ENCODE assay signal across 1 cellular context in the genomic region with DNA sequence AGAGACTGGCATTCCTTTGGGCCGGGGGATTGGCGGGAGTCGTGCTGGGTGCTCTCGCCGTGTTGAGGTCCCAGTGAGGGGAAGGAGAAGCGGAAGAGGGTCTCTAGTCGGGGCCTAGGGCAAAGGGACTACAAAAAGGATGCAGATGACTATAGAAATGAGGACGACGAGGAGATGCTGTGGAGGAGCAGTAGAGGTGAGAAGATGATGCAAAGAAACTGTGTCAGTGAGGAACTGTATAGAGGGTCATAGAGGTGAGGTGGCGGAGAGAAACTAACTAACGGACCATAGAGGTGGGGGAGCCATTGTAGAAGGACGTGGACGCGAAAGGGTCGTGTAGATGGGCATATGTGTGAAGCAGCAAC.
TF ChIP-seq lines count a peak whose summit lies in the region.

No MANE protein-coding gene starts in this region.

TF ChIP-seq in HEK293, 187 proteins besides CTCF, POLR2A, EP300 and RAD21 (continued from another document):
- TF ChIP-seq, protein P1, sequence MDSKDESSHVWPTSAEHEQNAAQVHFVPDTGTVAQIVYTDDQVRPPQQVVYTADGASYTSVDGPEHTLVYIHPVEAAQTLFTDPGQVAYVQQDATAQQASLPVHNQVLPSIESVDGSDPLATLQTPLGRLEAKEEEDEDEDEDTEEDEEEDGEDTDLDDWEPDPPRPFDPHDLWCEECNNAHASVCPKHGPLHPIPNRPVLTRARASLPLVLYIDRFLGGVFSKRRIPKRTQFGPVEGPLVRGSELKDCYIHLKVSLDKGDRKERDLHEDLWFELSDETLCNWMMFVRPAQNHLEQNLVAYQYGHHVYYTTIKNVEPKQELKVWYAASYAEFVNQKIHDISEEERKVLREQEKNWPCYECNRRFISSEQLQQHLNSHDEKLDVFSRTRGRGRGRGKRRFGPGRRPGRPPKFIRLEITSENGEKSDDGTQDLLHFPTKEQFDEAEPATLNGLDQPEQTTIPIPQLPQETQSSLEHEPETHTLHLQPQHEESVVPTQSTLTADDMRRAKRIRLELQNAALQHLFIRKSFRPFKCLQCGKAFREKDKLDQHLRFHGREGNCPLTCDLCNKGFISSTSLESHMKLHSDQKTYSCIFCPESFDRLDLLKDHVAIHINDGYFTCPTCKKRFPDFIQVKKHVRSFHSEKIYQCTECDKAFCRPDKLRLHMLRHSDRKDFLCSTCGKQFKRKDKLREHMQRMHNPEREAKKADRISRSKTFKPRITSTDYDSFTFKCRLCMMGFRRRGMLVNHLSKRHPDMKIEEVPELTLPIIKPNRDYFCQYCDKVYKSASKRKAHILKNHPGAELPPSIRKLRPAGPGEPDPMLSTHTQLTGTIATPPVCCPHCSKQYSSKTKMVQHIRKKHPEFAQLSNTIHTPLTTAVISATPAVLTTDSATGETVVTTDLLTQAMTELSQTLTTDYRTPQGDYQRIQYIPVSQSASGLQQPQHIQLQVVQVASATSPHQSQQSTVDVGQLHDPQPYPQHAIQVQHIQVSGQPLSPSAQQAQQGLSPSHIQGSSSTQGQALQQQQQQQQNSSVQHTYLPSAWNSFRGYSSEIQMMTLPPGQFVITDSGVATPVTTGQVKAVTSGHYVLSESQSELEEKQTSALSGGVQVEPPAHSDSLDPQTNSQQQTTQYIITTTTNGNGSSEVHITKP (tag by site-specific recombination; IDR thresholded peaks at IDR 0.05), result no peak
- no peak for TF ChIP-seq ZNF830 (tag by site-specific recombination; IDR thresholded peaks at IDR 0.05; ENCODE audit: low read depth)
- no peak for TF ChIP-seq ZFP69B (tag by site-specific recombination; IDR thresholded peaks at IDR 0.05)
- TF ChIP-seq ZNF654 (tag by site-specific recombination; IDR thresholded peaks at IDR 0.05; ENCODE audit: low read depth), result no peak
- TF ChIP-seq, protein P2, sequence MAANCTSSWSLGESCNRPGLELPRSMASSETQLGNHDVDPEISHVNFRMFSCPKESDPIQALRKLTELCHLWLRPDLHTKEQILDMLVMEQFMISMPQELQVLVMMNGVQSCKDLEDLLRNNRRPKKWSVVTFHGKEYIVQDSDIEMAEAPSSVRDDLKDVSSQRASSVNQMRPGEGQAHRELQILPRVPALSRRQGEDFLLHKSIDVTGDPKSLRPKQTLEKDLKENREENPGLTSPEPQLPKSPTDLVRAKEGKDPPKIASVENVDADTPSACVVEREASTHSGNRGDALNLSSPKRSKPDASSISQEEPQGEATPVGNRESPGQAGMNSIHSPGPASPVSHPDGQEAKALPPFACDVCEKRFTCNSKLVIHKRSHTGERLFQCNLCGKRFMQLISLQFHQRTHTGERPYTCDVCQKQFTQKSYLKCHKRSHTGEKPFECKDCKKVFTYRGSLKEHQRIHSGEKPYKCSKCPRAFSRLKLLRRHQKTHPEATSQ (tag by site-specific recombination; IDR thresholded peaks at IDR 0.05), result no peak
- TF ChIP-seq ZSCAN23 (tag by site-specific recombination; IDR thresholded peaks at IDR 0.05), result peak; percentile 46; the same call in 1 of the 2 replicates
- no peak for TF ChIP-seq ZNF311 (tag by site-specific recombination; IDR thresholded peaks at IDR 0.05; ENCODE audit: borderline replicate concordance)
- no peak for TF ChIP-seq ZNF624 (tag by site-specific recombination; IDR thresholded peaks at IDR 0.05)
- TF ChIP-seq ZNF112 (tag by site-specific recombination; IDR thresholded peaks at IDR 0.05), result no peak
- TF ChIP-seq, protein P3, sequence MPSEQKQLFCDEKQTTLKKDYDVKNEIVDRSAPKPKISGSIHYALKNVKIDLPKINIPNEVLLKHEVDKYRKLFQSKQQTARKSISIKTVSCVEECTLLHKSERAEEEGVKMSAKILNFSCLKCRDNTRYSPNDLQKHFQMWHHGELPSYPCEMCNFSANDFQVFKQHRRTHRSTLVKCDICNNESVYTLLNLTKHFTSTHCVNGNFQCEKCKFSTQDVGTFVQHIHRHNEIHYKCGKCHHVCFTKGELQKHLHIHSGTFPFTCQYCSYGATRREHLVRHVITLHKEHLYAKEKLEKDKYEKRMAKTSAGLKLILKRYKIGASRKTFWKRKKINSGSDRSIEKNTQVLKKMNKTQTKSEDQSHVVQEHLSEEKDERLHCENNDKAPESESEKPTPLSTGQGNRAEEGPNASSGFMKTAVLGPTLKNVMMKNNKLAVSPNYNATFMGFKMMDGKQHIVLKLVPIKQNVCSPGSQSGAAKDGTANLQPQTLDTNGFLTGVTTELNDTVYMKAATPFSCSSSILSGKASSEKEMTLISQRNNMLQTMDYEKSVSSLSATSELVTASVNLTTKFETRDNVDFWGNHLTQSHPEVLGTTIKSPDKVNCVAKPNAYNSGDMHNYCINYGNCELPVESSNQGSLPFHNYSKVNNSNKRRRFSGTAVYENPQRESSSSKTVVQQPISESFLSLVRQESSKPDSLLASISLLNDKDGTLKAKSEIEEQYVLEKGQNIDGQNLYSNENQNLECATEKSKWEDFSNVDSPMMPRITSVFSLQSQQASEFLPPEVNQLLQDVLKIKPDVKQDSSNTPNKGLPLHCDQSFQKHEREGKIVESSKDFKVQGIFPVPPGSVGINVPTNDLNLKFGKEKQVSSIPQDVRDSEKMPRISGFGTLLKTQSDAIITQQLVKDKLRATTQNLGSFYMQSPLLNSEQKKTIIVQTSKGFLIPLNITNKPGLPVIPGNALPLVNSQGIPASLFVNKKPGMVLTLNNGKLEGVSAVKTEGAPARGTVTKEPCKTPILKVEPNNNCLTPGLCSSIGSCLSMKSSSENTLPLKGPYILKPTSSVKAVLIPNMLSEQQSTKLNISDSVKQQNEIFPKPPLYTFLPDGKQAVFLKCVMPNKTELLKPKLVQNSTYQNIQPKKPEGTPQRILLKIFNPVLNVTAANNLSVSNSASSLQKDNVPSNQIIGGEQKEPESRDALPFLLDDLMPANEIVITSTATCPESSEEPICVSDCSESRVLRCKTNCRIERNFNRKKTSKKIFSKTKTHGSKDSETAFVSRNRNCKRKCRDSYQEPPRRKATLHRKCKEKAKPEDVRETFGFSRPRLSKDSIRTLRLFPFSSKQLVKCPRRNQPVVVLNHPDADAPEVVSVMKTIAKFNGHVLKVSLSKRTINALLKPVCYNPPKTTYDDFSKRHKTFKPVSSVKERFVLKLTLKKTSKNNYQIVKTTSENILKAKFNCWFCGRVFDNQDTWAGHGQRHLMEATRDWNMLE (tag by site-specific recombination; conservative IDR thresholded peaks at IDR 0.05; ENCODE audit: low read depth), result peak; percentile 68; the same call in 1 of the 2 replicates
- TF ChIP-seq, protein P4, sequence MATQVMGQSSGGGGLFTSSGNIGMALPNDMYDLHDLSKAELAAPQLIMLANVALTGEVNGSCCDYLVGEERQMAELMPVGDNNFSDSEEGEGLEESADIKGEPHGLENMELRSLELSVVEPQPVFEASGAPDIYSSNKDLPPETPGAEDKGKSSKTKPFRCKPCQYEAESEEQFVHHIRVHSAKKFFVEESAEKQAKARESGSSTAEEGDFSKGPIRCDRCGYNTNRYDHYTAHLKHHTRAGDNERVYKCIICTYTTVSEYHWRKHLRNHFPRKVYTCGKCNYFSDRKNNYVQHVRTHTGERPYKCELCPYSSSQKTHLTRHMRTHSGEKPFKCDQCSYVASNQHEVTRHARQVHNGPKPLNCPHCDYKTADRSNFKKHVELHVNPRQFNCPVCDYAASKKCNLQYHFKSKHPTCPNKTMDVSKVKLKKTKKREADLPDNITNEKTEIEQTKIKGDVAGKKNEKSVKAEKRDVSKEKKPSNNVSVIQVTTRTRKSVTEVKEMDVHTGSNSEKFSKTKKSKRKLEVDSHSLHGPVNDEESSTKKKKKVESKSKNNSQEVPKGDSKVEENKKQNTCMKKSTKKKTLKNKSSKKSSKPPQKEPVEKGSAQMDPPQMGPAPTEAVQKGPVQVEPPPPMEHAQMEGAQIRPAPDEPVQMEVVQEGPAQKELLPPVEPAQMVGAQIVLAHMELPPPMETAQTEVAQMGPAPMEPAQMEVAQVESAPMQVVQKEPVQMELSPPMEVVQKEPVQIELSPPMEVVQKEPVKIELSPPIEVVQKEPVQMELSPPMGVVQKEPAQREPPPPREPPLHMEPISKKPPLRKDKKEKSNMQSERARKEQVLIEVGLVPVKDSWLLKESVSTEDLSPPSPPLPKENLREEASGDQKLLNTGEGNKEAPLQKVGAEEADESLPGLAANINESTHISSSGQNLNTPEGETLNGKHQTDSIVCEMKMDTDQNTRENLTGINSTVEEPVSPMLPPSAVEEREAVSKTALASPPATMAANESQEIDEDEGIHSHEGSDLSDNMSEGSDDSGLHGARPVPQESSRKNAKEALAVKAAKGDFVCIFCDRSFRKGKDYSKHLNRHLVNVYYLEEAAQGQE (tag by site-specific recombination; IDR thresholded peaks at IDR 0.05), result peak; percentile 49
- no peak for TF ChIP-seq ZNF747 (tag by site-specific recombination; IDR thresholded peaks at IDR 0.05)
- TF ChIP-seq, protein P5, sequence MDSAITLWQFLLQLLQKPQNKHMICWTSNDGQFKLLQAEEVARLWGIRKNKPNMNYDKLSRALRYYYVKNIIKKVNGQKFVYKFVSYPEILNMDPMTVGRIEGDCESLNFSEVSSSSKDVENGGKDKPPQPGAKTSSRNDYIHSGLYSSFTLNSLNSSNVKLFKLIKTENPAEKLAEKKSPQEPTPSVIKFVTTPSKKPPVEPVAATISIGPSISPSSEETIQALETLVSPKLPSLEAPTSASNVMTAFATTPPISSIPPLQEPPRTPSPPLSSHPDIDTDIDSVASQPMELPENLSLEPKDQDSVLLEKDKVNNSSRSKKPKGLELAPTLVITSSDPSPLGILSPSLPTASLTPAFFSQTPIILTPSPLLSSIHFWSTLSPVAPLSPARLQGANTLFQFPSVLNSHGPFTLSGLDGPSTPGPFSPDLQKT (IDR thresholded peaks at IDR 0.05; ENCODE audit: borderline replicate concordance, low read depth, low read length), result no peak
- no peak for TF ChIP-seq ZBTB7A (tag by site-specific recombination; IDR thresholded peaks at IDR 0.05; ENCODE audit: low read depth)
- TF ChIP-seq ZNF391 (tag by site-specific recombination; IDR thresholded peaks at IDR 0.05; ENCODE audit: borderline replicate concordance, low read depth), result 0 out of 2 replicates have a peak, but pooled peaks have one; percentile 81
- TF ChIP-seq, protein P6, sequence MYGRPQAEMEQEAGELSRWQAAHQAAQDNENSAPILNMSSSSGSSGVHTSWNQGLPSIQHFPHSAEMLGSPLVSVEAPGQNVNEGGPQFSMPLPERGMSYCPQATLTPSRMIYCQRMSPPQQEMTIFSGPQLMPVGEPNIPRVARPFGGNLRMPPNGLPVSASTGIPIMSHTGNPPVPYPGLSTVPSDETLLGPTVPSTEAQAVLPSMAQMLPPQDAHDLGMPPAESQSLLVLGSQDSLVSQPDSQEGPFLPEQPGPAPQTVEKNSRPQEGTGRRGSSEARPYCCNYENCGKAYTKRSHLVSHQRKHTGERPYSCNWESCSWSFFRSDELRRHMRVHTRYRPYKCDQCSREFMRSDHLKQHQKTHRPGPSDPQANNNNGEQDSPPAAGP (tag by site-specific recombination; IDR thresholded peaks at IDR 0.05), result 0 out of 2 replicates have a peak, but pooled peaks have one; percentile 12
- no peak for TF ChIP-seq ZNF837 (tag by site-specific recombination; IDR thresholded peaks at IDR 0.05)
- TF ChIP-seq, protein P7, sequence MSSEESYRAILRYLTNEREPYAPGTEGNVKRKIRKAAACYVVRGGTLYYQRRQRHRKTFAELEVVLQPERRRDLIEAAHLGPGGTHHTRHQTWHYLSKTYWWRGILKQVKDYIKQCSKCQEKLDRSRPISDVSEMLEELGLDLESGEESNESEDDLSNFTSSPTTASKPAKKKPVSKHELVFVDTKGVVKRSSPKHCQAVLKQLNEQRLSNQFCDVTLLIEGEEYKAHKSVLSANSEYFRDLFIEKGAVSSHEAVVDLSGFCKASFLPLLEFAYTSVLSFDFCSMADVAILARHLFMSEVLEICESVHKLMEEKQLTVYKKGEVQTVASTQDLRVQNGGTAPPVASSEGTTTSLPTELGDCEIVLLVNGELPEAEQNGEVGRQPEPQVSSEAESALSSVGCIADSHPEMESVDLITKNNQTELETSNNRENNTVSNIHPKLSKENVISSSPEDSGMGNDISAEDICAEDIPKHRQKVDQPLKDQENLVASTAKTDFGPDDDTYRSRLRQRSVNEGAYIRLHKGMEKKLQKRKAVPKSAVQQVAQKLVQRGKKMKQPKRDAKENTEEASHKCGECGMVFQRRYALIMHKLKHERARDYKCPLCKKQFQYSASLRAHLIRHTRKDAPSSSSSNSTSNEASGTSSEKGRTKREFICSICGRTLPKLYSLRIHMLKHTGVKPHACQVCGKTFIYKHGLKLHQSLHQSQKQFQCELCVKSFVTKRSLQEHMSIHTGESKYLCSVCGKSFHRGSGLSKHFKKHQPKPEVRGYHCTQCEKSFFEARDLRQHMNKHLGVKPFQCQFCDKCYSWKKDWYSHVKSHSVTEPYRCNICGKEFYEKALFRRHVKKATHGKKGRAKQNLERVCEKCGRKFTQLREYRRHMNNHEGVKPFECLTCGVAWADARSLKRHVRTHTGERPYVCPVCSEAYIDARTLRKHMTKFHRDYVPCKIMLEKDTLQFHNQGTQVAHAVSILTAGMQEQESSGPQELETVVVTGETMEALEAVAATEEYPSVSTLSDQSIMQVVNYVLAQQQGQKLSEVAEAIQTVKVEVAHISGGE (tag by site-specific recombination; conservative IDR thresholded peaks at IDR 0.05; ENCODE audit: low read depth), result peak; percentile 79
- no peak for TF ChIP-seq ZNF184 (tag by site-specific recombination; IDR thresholded peaks at IDR 0.05)
- TF ChIP-seq YY1 (tag by site-specific recombination; IDR thresholded peaks at IDR 0.05), result no peak
- TF ChIP-seq ZNF768 (tag by site-specific recombination; IDR thresholded peaks at IDR 0.05), result no peak
- 0 out of 2 replicates have a peak, but pooled peaks have one; percentile 27 for TF ChIP-seq KLF7 (tag by site-specific recombination; IDR thresholded peaks at IDR 0.05; ENCODE audit: borderline replicate concordance)
- no peak for TF ChIP-seq ZEB2 (tag by site-specific recombination; IDR thresholded peaks at IDR 0.05)
- no peak for TF ChIP-seq ZNF48 (tag by site-specific recombination; IDR thresholded peaks at IDR 0.05)
- no peak for TF ChIP-seq RBAK (tag by site-specific recombination; IDR thresholded peaks at IDR 0.05)
- TF ChIP-seq KLF9 (tag by site-specific recombination; IDR thresholded peaks at IDR 0.05; ENCODE audit: low read depth), result no peak
